1 cellular context compared by ENCODE assay signal in the genomic region with DNA sequence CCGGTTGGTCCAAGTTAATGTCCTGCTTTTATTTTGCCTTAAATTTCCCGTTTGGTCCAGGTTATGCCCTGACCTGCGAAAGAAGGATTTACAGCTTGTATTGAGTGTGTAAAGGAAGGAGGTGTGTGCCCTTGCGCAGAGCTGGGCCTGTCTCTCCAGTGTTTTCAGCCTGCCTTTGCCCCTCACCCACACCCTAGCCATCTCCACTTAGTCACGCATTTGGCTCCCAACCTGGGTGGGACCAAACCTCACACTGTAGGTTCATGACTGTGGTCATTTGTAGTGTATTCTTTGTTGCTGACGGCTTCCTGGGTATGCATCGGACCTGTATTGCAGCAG.
TF ChIP-seq lines count a peak whose summit lies in the region.

No MANE protein-coding gene starts in this region.

TF ChIP-seq in SK-N-SH treated with all-trans-retinoic acid at 6 μM for 48 hours, 23 proteins besides CTCF, POLR2A, EP300 and RAD21 (continued from another document):
- TF ChIP-seq, protein P1, sequence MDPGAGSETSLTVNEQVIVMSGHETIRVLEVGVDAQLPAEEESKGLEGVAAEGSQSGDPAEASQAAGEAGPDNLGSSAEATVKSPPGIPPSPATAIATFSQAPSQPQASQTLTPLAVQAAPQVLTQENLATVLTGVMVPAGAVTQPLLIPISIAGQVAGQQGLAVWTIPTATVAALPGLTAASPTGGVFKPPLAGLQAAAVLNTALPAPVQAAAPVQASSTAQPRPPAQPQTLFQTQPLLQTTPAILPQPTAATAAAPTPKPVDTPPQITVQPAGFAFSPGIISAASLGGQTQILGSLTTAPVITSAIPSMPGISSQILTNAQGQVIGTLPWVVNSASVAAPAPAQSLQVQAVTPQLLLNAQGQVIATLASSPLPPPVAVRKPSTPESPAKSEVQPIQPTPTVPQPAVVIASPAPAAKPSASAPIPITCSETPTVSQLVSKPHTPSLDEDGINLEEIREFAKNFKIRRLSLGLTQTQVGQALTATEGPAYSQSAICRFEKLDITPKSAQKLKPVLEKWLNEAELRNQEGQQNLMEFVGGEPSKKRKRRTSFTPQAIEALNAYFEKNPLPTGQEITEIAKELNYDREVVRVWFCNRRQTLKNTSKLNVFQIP (CRISPR knock-in tag; IDR thresholded peaks at IDR 0.05; ENCODE audit: borderline replicate concordance, low read depth) = no peak
- TF ChIP-seq ZNF565 (CRISPR knock-in tag; conservative IDR thresholded peaks at IDR 0.05; ENCODE audit: low read depth) = no peak
- no peak for TF ChIP-seq CSDC2 (CRISPR knock-in tag; IDR thresholded peaks at IDR 0.05)
- no peak for TF ChIP-seq GLIS3 (CRISPR knock-in tag; IDR thresholded peaks at IDR 0.05)
- no peak for TF ChIP-seq TOX (CRISPR knock-in tag; IDR thresholded peaks at IDR 0.05; ENCODE audit: borderline replicate concordance)
- TF ChIP-seq ZFP30 (CRISPR knock-in tag; IDR thresholded peaks at IDR 0.05) = no peak
- TF ChIP-seq ISL1 (CRISPR knock-in tag; IDR thresholded peaks at IDR 0.05) = no peak
- TF ChIP-seq ARNTL (CRISPR knock-in tag; IDR thresholded peaks at IDR 0.05; ENCODE audit: borderline replicate concordance, low read depth) = no peak
- no peak for TF ChIP-seq OSR1 (CRISPR knock-in tag; IDR thresholded peaks at IDR 0.05)
- TF ChIP-seq, protein P2, sequence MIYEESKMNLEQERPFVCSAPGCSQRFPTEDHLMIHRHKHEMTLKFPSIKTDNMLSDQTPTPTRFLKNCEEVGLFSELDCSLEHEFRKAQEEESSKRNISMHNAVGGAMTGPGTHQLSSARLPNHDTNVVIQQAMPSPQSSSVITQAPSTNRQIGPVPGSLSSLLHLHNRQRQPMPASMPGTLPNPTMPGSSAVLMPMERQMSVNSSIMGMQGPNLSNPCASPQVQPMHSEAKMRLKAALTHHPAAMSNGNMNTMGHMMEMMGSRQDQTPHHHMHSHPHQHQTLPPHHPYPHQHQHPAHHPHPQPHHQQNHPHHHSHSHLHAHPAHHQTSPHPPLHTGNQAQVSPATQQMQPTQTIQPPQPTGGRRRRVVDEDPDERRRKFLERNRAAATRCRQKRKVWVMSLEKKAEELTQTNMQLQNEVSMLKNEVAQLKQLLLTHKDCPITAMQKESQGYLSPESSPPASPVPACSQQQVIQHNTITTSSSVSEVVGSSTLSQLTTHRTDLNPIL (CRISPR knock-in tag; IDR thresholded peaks at IDR 0.05; ENCODE audit: low read depth) = no peak
- no peak for TF ChIP-seq CSRNP3 (CRISPR knock-in tag; IDR thresholded peaks at IDR 0.05)
- TF ChIP-seq ZNF8 (CRISPR knock-in tag; IDR thresholded peaks at IDR 0.05) = no peak
